In the genomic region with DNA sequence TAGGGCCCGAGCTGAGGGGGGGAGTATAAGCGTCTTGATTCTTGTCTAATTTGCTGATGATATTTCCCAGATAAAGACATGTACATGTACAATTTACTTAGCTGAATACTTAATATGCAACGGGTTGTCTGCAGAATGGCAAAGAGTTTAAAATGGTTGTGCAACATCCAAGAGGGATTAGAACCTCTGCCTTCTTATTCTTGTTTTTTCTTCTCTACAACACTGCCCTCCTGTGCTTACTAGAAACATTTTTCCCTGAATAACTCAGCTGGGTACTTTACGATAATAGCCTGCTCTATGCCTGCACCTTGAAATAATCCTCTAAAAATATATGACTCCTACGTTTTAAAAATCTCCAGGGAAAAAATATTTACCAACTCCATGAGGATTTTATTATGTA, we compare ENCODE assay signal across 8 cellular contexts. TPM values are rescaled to one million over a fixed set of nuclear protein-coding genes. Genes with fewer than 3 reads are reported as not detected.
DNase-seq lines count a peak whose midpoint lies in the region; ATAC-seq and TF ChIP-seq lines count a peak whose summit lies in the region.

No MANE protein-coding gene starts in this region.

- H3K27me3 ChIP-seq in RWPE2 (ENCODE audit: insufficient read depth, poor library complexity, severe bottlenecking): no peaks in the 10 kb centered on the region

- no peak overlapping the region for H3K4me3 ChIP-seq in RWPE2 (ENCODE audit: severe bottlenecking)

- no peaks in the 10 kb centered on the region for H3K36me3 Mint-ChIP-seq in activated naive CD8-positive, alpha-beta T cell treated with anti-CD3 and anti-CD28 coated beads for 36 hours
- H3K36me3 Mint-ChIP-seq in activated T-cell treated with anti-CD3 and anti-CD28 coated beads, Interleukin-2, amount 50 U/mL, for 24 hours (ENCODE audit: low read depth): no peaks in the 10 kb centered on the region

- no peak overlapping the region for H3K27ac Mint-ChIP-seq in activated naive CD8-positive, alpha-beta T cell treated with anti-CD3 and anti-CD28 coated beads for 36 hours
- no peak overlapping the region for H3K27ac Mint-ChIP-seq in activated T-cell treated with anti-CD3 and anti-CD28 coated beads, Interleukin-2, amount 50 U/mL, for 24 hours

- peak; percentile 49 for ATAC-seq in HG02870 (IDR thresholded peaks at IDR 0.05; ENCODE audit: unreplicated experiment)
- peak; percentile 70; the same call in 2 of the 3 replicates for ATAC-seq in RWPE2 (ENCODE audit: low read depth)
- ATAC-seq in HG03457 (IDR thresholded peaks at IDR 0.05; ENCODE audit: unreplicated experiment): no peak

- H3K4me1 Mint-ChIP-seq in activated naive CD8-positive, alpha-beta T cell treated with anti-CD3 and anti-CD28 coated beads for 36 hours: no peaks in the 10 kb centered on the region
- H3K4me1 Mint-ChIP-seq in activated T-cell treated with anti-CD3 and anti-CD28 coated beads, Interleukin-2, amount 50 U/mL, for 24 hours (ENCODE audit: low read depth): no peaks in the 10 kb centered on the region

- no peaks in the 10 kb centered on the region for H3K36me3 ChIP-seq in RWPE2 (ENCODE audit: low read depth)

- TF ChIP-seq CTCF in RWPE2 (IDR thresholded peaks at IDR 0.05; ENCODE audit: poor library complexity, severe bottlenecking): peak; percentile 50

- H3K27me3 Mint-ChIP-seq in activated naive CD8-positive, alpha-beta T cell treated with anti-CD3 and anti-CD28 coated beads for 36 hours: peaks cover 9% of the 10 kb centered on the region
- H3K27me3 Mint-ChIP-seq in activated T-cell treated with anti-CD3 and anti-CD28 coated beads, Interleukin-2, amount 50 U/mL, for 24 hours: peaks cover 14% of the 10 kb centered on the region

- no peaks in the 10 kb centered on the region for H3K4me1 ChIP-seq in RWPE2 (ENCODE audit: insufficient read depth, poor library complexity, severe bottlenecking)

- H3K4me3 Mint-ChIP-seq in activated naive CD8-positive, alpha-beta T cell treated with anti-CD3 and anti-CD28 coated beads for 36 hours: no peak overlapping the region
- no peak overlapping the region for H3K4me3 Mint-ChIP-seq in activated T-cell treated with anti-CD3 and anti-CD28 coated beads, Interleukin-2, amount 50 U/mL, for 24 hours

- no peaks in the 10 kb centered on the region for H3K9me3 ChIP-seq in RWPE2 (ENCODE audit: severe bottlenecking)

- no peak overlapping the region for H3K27ac ChIP-seq in RWPE2 (ENCODE audit: poor library complexity, severe bottlenecking)

- no peaks in the 10 kb centered on the region for H3K9me3 Mint-ChIP-seq in activated naive CD8-positive, alpha-beta T cell treated with anti-CD3 and anti-CD28 coated beads for 36 hours
- no peaks in the 10 kb centered on the region for H3K9me3 Mint-ChIP-seq in activated T-cell treated with anti-CD3 and anti-CD28 coated beads, Interleukin-2, amount 50 U/mL, for 24 hours

- peak; percentile 61 for DNase-seq in DMS 273 (lab: John Stamatoyannopoulos, UW; ENCODE audit: unreplicated experiment)
- no peak for DNase-seq in RWPE2 (ENCODE audit: low spot score)
- peak; percentile 28 for DNase-seq in inferior parietal cortex (ENCODE audit: extremely low spot score)
- DNase-seq in cortex of kidney (lab: John Stamatoyannopoulos, UW): no peak
- DNase-seq in activated naive CD8-positive, alpha-beta T cell treated with anti-CD3 and anti-CD28 coated beads for 36 hours: no peak
- no peak for DNase-seq in activated T-cell treated with anti-CD3 and anti-CD28 coated beads, Interleukin-2, amount 50 U/mL, for 24 hours

RNA-seq across cellular contexts. Expression of gene INTS12, which starts 41.8 kb away (rescaled TPM):
- 10 to 100 TPM; 28.0 to 28.5 TPM for total RNA-seq in activated naive CD8-positive, alpha-beta T cell treated with anti-CD3 and anti-CD28 coated beads for 36 hours

RNA-seq across cellular contexts. Expression of gene GSTCD, which starts 41.9 kb away (rescaled TPM):
- 10 to 100 TPM; 18.9 to 20.8 TPM for total RNA-seq in activated naive CD8-positive, alpha-beta T cell treated with anti-CD3 and anti-CD28 coated beads for 36 hours

Comparison
In these comparisons a context has a peak if more than half of its experiments do, and no peak if none do; other contexts are left out.
1. DNase-seq: peak in DMS 273 (single experiment) and inferior parietal cortex (single experiment); none in RWPE2 (single experiment), cortex of kidney (single experiment), activated naive CD8-positive, alpha-beta T cell treated with anti-CD3 and anti-CD28 coated beads for 36 hours (single experiment) and activated T-cell treated with anti-CD3 and anti-CD28 coated beads, Interleukin-2, amount 50 U/mL, for 24 hours (single experiment).